In the genomic region with DNA sequence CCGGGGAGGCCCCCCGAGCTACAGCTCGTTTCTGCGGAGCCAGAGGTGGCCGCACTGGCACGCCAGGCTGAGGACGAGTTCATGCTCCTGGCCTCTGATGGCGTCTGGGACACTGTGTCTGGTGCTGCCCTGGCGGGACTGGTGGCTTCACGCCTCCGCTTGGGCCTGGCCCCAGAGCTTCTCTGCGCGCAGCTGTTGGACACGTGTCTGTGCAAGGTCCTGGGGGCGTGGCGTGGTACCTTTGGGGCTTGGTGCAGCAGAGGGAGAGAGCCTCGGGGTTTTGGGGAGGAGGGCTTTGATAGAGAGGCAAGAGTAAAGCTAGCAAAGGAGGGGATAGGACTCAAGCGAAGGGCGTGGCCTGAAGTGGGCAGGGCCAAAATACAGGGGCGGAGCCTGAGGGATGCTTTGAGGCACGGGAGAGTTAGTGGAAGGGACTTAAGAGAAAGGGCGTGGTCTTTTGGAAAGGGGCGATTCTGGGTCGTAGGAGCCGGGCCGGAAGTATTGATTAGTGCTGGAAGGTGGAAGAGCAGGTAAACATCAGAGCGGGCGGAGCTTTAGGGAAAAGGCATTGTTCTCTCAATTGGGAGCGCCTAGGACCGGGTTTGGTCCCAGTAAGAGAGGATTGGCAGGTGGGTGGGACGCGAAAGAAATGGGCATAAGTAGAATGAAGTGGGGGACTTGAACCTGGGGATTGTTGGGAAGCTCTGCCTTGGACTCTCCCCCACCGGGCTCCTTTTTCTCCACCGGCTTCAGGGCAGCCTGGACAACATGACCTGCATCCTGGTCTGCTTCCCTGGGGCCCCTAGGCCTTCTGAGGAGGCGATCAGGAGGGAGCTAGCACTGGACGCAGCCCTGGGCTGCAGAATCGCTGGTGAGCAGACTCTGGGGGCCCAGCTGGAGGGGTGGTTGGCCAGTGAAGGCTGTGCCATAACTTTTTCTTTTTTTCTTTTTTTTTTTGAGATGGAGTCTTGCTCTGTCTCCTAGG, we compare ENCODE assay signal across 6 cellular contexts. TPM values are rescaled to one million over a fixed set of nuclear protein-coding genes. Genes with fewer than 3 reads are reported as not detected.
DNase-seq lines count a peak whose midpoint lies in the region; ATAC-seq and TF ChIP-seq lines count a peak whose summit lies in the region.

No MANE protein-coding gene starts in this region.

- peaks cover 12% of the 10 kb centered on the region for H3K27me3 ChIP-seq in CD4-positive, CD25-positive, alpha-beta regulatory T cell (ENCODE audit: control insufficient read depth, insufficient read depth, low read length)

- peak in 1 of 2 donors; percentile 7 for ATAC-seq in CD4-positive, CD25-positive, alpha-beta regulatory T cell (ENCODE audit: low read depth in 2 of 2)
- ATAC-seq in HG02588 (IDR thresholded peaks at IDR 0.05; ENCODE audit: unreplicated experiment): no peak

- peaks cover 0 to 2% (median 0%) of the 10 kb centered on the region in 7 donors for H3K9me3 Mint-ChIP-seq in CD4-positive, CD25-positive, alpha-beta regulatory T cell
- no peaks in the 10 kb centered on the region for H3K9me3 Mint-ChIP-seq in neural crest cell

- H3K27ac Mint-ChIP-seq in CD4-positive, CD25-positive, alpha-beta regulatory T cell: peak overlapping the region; percentile 71 to 85 (median 80)
- no peak overlapping the region for H3K27ac Mint-ChIP-seq in neural crest cell (ENCODE audit: unreplicated experiment)

- H3K4me1 Mint-ChIP-seq in CD4-positive, CD25-positive, alpha-beta regulatory T cell: peaks cover 6 to 46% (median 36%) of the 10 kb centered on the region in 4 donors
- H3K4me1 Mint-ChIP-seq in neural crest cell: peaks cover 31% of the 10 kb centered on the region

- peak overlapping the region; percentile 5 for H3K27ac ChIP-seq in CD4-positive, CD25-positive, alpha-beta regulatory T cell (ENCODE audit: insufficient read depth, low read length, poor library complexity, severe bottlenecking)

- no peak for TF ChIP-seq CTCF in neural crest cell (conservative IDR thresholded peaks at IDR 0.05)

- no peaks in the 10 kb centered on the region for H3K36me3 ChIP-seq in CD4-positive, CD25-positive, alpha-beta regulatory T cell (ENCODE audit: control insufficient read depth, insufficient read depth, low read length)

- peak overlapping the region; percentile 66 to 91 (median 80) for H3K4me3 Mint-ChIP-seq in CD4-positive, CD25-positive, alpha-beta regulatory T cell
- H3K4me3 Mint-ChIP-seq in neural crest cell: peak overlapping the region; percentile 50

- H3K4me3 ChIP-seq in CD4-positive, CD25-positive, alpha-beta regulatory T cell (ENCODE audit: low read depth, low read length): no peak overlapping the region

- DNase-seq in CD4-positive, CD25-positive, alpha-beta regulatory T cell: peak; percentile 58 to 77 (median 58)
- peak; percentile 76 to 89 for DNase-seq in NCI-H1930 (lab: John Stamatoyannopoulos, UW)
- peak; percentile 41 for DNase-seq in astrocyte of the hippocampus (ENCODE audit: low read depth, low spot score)
- peak; percentile 23 for DNase-seq in neural crest cell (ENCODE audit: low read depth, low spot score)
- DNase-seq in pons (ENCODE audit: low spot score): no peak

- peaks cover 38% of the 10 kb centered on the region for H3K4me1 ChIP-seq in CD4-positive, CD25-positive, alpha-beta regulatory T cell (ENCODE audit: control insufficient read depth, insufficient read depth, low read length, poor library complexity, severe bottlenecking)

- peaks cover 3% of the 10 kb centered on the region for H3K36me3 Mint-ChIP-seq in CD4-positive, CD25-positive, alpha-beta regulatory T cell
- no peaks in the 10 kb centered on the region for H3K36me3 Mint-ChIP-seq in neural crest cell (ENCODE audit: low read depth)

- H3K9me3 ChIP-seq in CD4-positive, CD25-positive, alpha-beta regulatory T cell (ENCODE audit: control insufficient read depth in 2 of 2, low read length in 2 of 2): no peaks in the 10 kb centered on the region

- H3K27me3 Mint-ChIP-seq in CD4-positive, CD25-positive, alpha-beta regulatory T cell: peaks cover 25% of the 10 kb centered on the region
- H3K27me3 Mint-ChIP-seq in neural crest cell (ENCODE audit: low read depth): peaks cover 76% of the 10 kb centered on the region

RNA-seq across cellular contexts. Expression of a gene that starts 1.2 kb away (rescaled TPM):
- total RNA-seq in CD4-positive, CD25-positive, alpha-beta regulatory T cell: 2.3 TPM
- polyA plus RNA-seq in CD4-positive, CD25-positive, alpha-beta regulatory T cell: 1 to 10 TPM; 2.5 to 6.7 (median 3.7) TPM
- not detected in 2 replicates for total RNA-seq in neural crest cell

RNA-seq across cellular contexts. Expression of a gene that starts 2.6 kb away (rescaled TPM):
- 1.5 TPM for total RNA-seq in CD4-positive, CD25-positive, alpha-beta regulatory T cell
- polyA plus RNA-seq in CD4-positive, CD25-positive, alpha-beta regulatory T cell: under 1 TPM; 0.09 to 0.88 (median 0.28) TPM
- 16.2 and 19.8 TPM in 2 replicates for total RNA-seq in neural crest cell

RNA-seq across cellular contexts. Expression of a gene that starts 7.8 kb away (rescaled TPM):
- 115 TPM for total RNA-seq in CD4-positive, CD25-positive, alpha-beta regulatory T cell
- 10 to 100 TPM; 40.3 to 53.2 (median 50.4) TPM for polyA plus RNA-seq in CD4-positive, CD25-positive, alpha-beta regulatory T cell
- total RNA-seq in neural crest cell: 46.1 and 49.9 TPM in 2 replicates

RNA-seq across cellular contexts. Expression of a gene that starts 31.7 kb away (rescaled TPM):
- 731 TPM for total RNA-seq in CD4-positive, CD25-positive, alpha-beta regulatory T cell
- polyA plus RNA-seq in CD4-positive, CD25-positive, alpha-beta regulatory T cell: 10 to 100 TPM in 2 of 4 donors, 1 to 10 TPM in 2; 5.2 to 12.7 (median 9.6) TPM
- 0.26 and 0.45 TPM in 2 replicates for total RNA-seq in neural crest cell
